Comparison of ENCODE assay signal across 10 cellular contexts in genomic region chr15:80480909-80481308, GRCh38.
DNase-seq lines count a peak whose midpoint lies in the region; ATAC-seq and TF ChIP-seq lines count a peak whose summit lies in the region.
"Had no signal": no experiment of that assay in that cellular context is flagged by ENCODE, and none has a peak within 500 bp of the region (broad histone marks: within the 10 kb centered on the region; RNA-seq: fewer than 3 reads in every experiment).

No MANE protein-coding gene starts in this region.

- no peak overlapping the region for H3K4me3 Mint-ChIP-seq in effector memory CD8-positive, alpha-beta T cell
- H3K4me3 Mint-ChIP-seq: activated CD8-positive, alpha-beta T cell treated with anti-CD3 and anti-CD28 coated beads for 36 hours had no signal

- 0 out of 2 replicates have a peak, but pooled peaks cover 2% of the 10 kb centered on the region for H3K9me3 ChIP-seq in OCI-LY7 (ENCODE audit: low read length)

- no TSS peak for BruUV-seq in OCI-LY7 (replicated peaks; lab: Mats Ljungman, UMichigan)

- no peaks in the 10 kb centered on the region for H3K36me3 Mint-ChIP-seq in effector memory CD8-positive, alpha-beta T cell (ENCODE audit: insufficient read depth)

- no peaks in the 10 kb centered on the region for H3K36me3 ChIP-seq in brain microvascular endothelial cell (replicated peaks)
- H3K36me3 ChIP-seq in OCI-LY7 (ENCODE audit: insufficient read depth, low read length) = no peaks in the 10 kb centered on the region

- H3K9me3 Mint-ChIP-seq in effector memory CD8-positive, alpha-beta T cell = peaks cover 0 to 2% of the 10 kb centered on the region in 2 donors
- H3K9me3 Mint-ChIP-seq: activated CD8-positive, alpha-beta T cell treated with anti-CD3 and anti-CD28 coated beads for 36 hours had no signal

- H3K4me1 ChIP-seq in OCI-LY7 (ENCODE audit: insufficient read depth, low read length, poor library complexity, severe bottlenecking) = no peaks in the 10 kb centered on the region

- intact Hi-C loops in OCI-LY7 (cut with micrococcal nuclease; ENCODE audit: unreplicated experiment) = no loop called here

- no peak overlapping the region for H2AFZ ChIP-seq in OCI-LY7 (ENCODE audit: low read length)

- TF ChIP-seq CTCF in brain microvascular endothelial cell (IDR thresholded peaks at IDR 0.05; ENCODE audit: low read depth, low read length, missing control alignments) (no peak), OCI-LY7 (conservative IDR thresholded peaks at IDR 0.05; ENCODE audit: low read length) (no peak)

- POLR2A ChIA-PET in OCI-LY7 (lab: Charles Lee) = interaction anchor here (1.2 kb wide), 1 partner anchor 10 kb away, joined by 4 read pairs; no protein-coding TSS in a partner anchor

- CTCF ChIA-PET in OCI-LY7 (lab: Charles Lee; ENCODE audit: unreplicated experiment) = no interaction called here

- H3K4me1 Mint-ChIP-seq in effector memory CD8-positive, alpha-beta T cell (ENCODE audit: low read depth in 2 of 2) = no peaks in the 10 kb centered on the region

- no peak for ATAC-seq in effector memory CD8-positive, alpha-beta T cell (replicated peaks)
- ATAC-seq: activated CD8-positive, alpha-beta T cell treated with anti-CD3 and anti-CD28 coated beads for 36 hours had no signal

- in situ Hi-C loops in brain microvascular endothelial cell (cut with HindIII; ENCODE audit: low pct_ligation_motif_present, low sequenced_read_pairs) = no loop called here

- DNase-seq in HCEC 1CT (peak; percentile 92), brain microvascular endothelial cell (peak; percentile 96), iPS DF 19.7 (ENCODE audit: low read depth, low spot score) (peak; percentile 30), smooth muscle cell of the brain vasculature (ENCODE audit: low read depth, low spot score) (peak; percentile 69), T-helper 2 cell (no peak), OCI-LY7 (ENCODE audit: low spot score) (no peak)
- DNase-seq in stimulated activated CD4-positive, alpha-beta T cell treated with anti-CD3 and anti-CD28 coated beads, Interleukin-4, amount 100 ng/mL, for 1 hour = no peak
- DNase-seq in effector memory CD8-positive, alpha-beta T cell = no peak
- DNase-seq: activated CD8-positive, alpha-beta T cell treated with anti-CD3 and anti-CD28 coated beads for 36 hours; effector CD4-positive, alpha-beta T cell had no signal

- H4K20me1 ChIP-seq in OCI-LY7 (ENCODE audit: insufficient read depth, low read length) = no peaks in the 10 kb centered on the region

- H3K27me3 Mint-ChIP-seq in effector memory CD8-positive, alpha-beta T cell = peaks cover 5 to 25% of the 10 kb centered on the region in 2 donors
- H3K27me3 Mint-ChIP-seq: activated CD8-positive, alpha-beta T cell treated with anti-CD3 and anti-CD28 coated beads for 36 hours had no signal

- peak overlapping the region; percentile 30 for H3K4me3 ChIP-seq in brain microvascular endothelial cell (ENCODE audit: low read depth, low read length)
- no peak overlapping the region for H3K4me3 ChIP-seq in OCI-LY7 (ENCODE audit: low read depth, low read length, poor library complexity, severe bottlenecking)

- H3K79me2 ChIP-seq in OCI-LY7 (ENCODE audit: insufficient read depth, low read depth, low read length) = no peaks in the 10 kb centered on the region

- no peaks in the 10 kb centered on the region for H3K27me3 ChIP-seq in brain microvascular endothelial cell (replicated peaks)

- H3K9me2 ChIP-seq in OCI-LY7 (ENCODE audit: insufficient read depth, low read length) = no peaks in the 10 kb centered on the region

- H3K27ac Mint-ChIP-seq in effector memory CD8-positive, alpha-beta T cell = no peak overlapping the region
- H3K27ac Mint-ChIP-seq: activated CD8-positive, alpha-beta T cell treated with anti-CD3 and anti-CD28 coated beads for 36 hours had no signal

- H3K4me2 ChIP-seq in OCI-LY7 (ENCODE audit: low read length) = no peak overlapping the region

- peak overlapping the region; percentile 94 for H3K27ac ChIP-seq in brain microvascular endothelial cell
- H3K27ac ChIP-seq in OCI-LY7 (ENCODE audit: low read depth, low read length, poor library complexity, severe bottlenecking) = no peak overlapping the region

Comparison
In these comparisons a context has a peak if more than half of its experiments do, and no peak if none do; other contexts are left out.
1. DNase-seq: peak in HCEC 1CT (single experiment), brain microvascular endothelial cell (single experiment), iPS DF 19.7 (single experiment) and smooth muscle cell of the brain vasculature (single experiment); none in stimulated activated CD4-positive, alpha-beta T cell treated with anti-CD3 and anti-CD28 coated beads, Interleukin-4, amount 100 ng/mL, for 1 hour (single experiment), T-helper 2 cell (0 of 5), effector memory CD8-positive, alpha-beta T cell (0 of 3) and OCI-LY7 (single experiment).